ENCODE assay signal across 2 cellular contexts in the genomic region with DNA sequence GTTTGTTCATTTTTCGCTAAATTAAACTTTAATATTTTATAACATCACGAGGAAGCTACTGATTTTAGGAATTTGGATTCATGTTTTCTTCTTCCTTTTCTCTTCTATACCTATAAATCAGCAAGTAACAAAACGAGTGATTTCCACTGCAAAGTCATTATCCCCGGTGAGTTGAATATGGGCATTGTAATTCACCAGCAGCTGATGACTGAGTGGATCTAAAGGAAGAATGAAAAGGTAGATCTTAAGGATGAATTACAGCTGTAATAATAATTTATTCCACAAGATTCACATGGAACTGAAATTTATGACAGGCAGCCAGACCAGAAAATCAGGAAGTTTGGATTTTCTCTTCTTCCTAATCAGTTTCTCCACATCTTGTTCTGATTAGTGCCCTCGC.
TF ChIP-seq lines count a peak whose summit lies in the region.

No MANE protein-coding gene starts in this region.

TF ChIP-seq in GM23338, 12 proteins besides CTCF, POLR2A, EP300 and RAD21:
- no peak for TF ChIP-seq POLR2AphosphoS5 (IDR thresholded peaks at IDR 0.05; ENCODE audit: low read depth)
- TF ChIP-seq EZH2 (IDR thresholded peaks at IDR 0.05; ENCODE audit: low read depth, unreplicated experiment), result no peak
- no peak for TF ChIP-seq ZNF114 (CRISPR knock-in tag; IDR thresholded peaks at IDR 0.05)
- no peak for TF ChIP-seq JUNB (IDR thresholded peaks at IDR 0.05; ENCODE audit: unreplicated experiment)
- no peak for TF ChIP-seq ZNF331 (CRISPR knock-in tag; IDR thresholded peaks at IDR 0.05; ENCODE audit: low read depth)
- TF ChIP-seq EZH2phosphoT487 (IDR thresholded peaks at IDR 0.05; ENCODE audit: unreplicated experiment), result no peak
- TF ChIP-seq, protein P1, sequence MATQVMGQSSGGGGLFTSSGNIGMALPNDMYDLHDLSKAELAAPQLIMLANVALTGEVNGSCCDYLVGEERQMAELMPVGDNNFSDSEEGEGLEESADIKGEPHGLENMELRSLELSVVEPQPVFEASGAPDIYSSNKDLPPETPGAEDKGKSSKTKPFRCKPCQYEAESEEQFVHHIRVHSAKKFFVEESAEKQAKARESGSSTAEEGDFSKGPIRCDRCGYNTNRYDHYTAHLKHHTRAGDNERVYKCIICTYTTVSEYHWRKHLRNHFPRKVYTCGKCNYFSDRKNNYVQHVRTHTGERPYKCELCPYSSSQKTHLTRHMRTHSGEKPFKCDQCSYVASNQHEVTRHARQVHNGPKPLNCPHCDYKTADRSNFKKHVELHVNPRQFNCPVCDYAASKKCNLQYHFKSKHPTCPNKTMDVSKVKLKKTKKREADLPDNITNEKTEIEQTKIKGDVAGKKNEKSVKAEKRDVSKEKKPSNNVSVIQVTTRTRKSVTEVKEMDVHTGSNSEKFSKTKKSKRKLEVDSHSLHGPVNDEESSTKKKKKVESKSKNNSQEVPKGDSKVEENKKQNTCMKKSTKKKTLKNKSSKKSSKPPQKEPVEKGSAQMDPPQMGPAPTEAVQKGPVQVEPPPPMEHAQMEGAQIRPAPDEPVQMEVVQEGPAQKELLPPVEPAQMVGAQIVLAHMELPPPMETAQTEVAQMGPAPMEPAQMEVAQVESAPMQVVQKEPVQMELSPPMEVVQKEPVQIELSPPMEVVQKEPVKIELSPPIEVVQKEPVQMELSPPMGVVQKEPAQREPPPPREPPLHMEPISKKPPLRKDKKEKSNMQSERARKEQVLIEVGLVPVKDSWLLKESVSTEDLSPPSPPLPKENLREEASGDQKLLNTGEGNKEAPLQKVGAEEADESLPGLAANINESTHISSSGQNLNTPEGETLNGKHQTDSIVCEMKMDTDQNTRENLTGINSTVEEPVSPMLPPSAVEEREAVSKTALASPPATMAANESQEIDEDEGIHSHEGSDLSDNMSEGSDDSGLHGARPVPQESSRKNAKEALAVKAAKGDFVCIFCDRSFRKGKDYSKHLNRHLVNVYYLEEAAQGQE (IDR thresholded peaks at IDR 0.05; ENCODE audit: unreplicated experiment), result no peak
- TF ChIP-seq, protein P2, sequence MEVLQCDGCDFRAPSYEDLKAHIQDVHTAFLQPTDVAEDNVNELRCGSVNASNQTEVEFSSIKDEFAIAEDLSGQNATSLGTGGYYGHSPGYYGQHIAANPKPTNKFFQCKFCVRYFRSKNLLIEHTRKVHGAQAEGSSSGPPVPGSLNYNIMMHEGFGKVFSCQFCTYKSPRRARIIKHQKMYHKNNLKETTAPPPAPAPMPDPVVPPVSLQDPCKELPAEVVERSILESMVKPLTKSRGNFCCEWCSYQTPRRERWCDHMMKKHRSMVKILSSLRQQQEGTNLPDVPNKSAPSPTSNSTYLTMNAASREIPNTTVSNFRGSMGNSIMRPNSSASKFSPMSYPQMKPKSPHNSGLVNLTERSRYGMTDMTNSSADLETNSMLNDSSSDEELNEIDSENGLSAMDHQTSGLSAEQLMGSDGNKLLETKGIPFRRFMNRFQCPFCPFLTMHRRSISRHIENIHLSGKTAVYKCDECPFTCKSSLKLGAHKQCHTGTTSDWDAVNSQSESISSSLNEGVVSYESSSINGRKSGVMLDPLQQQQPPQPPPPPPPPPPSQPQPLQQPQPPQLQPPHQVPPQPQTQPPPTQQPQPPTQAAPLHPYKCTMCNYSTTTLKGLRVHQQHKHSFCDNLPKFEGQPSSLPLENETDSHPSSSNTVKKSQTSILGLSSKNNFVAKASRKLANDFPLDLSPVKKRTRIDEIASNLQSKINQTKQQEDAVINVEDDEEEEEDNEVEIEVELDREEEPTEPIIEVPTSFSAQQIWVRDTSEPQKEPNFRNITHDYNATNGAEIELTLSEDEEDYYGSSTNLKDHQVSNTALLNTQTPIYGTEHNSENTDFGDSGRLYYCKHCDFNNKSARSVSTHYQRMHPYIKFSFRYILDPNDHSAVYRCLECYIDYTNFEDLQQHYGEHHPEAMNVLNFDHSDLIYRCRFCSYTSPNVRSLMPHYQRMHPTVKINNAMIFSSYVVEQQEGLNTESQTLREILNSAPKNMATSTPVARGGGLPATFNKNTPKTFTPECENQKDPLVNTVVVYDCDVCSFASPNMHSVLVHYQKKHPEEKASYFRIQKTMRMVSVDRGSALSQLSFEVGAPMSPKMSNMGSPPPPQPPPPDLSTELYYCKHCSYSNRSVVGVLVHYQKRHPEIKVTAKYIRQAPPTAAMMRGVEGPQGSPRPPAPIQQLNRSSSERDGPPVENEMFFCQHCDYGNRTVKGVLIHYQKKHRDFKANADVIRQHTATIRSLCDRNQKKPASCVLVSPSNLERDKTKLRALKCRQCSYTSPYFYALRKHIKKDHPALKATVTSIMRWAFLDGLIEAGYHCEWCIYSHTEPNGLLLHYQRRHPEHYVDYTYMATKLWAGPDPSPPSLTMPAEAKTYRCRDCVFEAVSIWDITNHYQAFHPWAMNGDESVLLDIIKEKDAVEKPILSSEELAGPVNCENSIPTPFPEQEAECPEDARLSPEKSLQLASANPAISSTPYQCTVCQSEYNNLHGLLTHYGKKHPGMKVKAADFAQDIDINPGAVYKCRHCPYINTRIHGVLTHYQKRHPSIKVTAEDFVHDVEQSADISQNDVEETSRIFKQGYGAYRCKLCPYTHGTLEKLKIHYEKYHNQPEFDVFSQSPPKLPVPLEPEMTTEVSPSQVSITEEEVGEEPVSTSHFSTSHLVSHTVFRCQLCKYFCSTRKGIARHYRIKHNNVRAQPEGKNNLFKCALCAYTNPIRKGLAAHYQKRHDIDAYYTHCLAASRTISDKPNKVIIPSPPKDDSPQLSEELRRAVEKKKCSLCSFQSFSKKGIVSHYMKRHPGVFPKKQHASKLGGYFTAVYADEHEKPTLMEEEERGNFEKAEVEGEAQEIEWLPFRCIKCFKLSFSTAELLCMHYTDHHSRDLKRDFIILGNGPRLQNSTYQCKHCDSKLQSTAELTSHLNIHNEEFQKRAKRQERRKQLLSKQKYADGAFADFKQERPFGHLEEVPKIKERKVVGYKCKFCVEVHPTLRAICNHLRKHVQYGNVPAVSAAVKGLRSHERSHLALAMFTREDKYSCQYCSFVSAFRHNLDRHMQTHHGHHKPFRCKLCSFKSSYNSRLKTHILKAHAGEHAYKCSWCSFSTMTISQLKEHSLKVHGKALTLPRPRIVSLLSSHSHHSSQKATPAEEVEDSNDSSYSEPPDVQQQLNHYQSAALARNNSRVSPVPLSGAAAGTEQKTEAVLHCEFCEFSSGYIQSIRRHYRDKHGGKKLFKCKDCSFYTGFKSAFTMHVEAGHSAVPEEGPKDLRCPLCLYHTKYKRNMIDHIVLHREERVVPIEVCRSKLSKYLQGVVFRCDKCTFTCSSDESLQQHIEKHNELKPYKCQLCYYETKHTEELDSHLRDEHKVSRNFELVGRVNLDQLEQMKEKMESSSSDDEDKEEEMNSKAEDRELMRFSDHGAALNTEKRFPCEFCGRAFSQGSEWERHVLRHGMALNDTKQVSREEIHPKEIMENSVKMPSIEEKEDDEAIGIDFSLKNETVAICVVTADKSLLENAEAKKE (CRISPR knock-in tag; IDR thresholded peaks at IDR 0.05), result no peak
- no peak for TF ChIP-seq NANOG (IDR thresholded peaks at IDR 0.05; ENCODE audit: borderline replicate concordance)

TF ChIP-seq in K562, 482 proteins besides CTCF, POLR2A, EP300 and RAD21:
- TF ChIP-seq, protein P3, sequence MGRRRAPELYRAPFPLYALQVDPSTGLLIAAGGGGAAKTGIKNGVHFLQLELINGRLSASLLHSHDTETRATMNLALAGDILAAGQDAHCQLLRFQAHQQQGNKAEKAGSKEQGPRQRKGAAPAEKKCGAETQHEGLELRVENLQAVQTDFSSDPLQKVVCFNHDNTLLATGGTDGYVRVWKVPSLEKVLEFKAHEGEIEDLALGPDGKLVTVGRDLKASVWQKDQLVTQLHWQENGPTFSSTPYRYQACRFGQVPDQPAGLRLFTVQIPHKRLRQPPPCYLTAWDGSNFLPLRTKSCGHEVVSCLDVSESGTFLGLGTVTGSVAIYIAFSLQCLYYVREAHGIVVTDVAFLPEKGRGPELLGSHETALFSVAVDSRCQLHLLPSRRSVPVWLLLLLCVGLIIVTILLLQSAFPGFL (CRISPR knock-in tag; IDR thresholded peaks at IDR 0.05), result 0 out of 2 replicates have a peak, but pooled peaks have one; percentile 56
- TF ChIP-seq CBFB (CRISPR knock-in tag; IDR thresholded peaks at IDR 0.05), result no peak
- TF ChIP-seq, protein P4, sequence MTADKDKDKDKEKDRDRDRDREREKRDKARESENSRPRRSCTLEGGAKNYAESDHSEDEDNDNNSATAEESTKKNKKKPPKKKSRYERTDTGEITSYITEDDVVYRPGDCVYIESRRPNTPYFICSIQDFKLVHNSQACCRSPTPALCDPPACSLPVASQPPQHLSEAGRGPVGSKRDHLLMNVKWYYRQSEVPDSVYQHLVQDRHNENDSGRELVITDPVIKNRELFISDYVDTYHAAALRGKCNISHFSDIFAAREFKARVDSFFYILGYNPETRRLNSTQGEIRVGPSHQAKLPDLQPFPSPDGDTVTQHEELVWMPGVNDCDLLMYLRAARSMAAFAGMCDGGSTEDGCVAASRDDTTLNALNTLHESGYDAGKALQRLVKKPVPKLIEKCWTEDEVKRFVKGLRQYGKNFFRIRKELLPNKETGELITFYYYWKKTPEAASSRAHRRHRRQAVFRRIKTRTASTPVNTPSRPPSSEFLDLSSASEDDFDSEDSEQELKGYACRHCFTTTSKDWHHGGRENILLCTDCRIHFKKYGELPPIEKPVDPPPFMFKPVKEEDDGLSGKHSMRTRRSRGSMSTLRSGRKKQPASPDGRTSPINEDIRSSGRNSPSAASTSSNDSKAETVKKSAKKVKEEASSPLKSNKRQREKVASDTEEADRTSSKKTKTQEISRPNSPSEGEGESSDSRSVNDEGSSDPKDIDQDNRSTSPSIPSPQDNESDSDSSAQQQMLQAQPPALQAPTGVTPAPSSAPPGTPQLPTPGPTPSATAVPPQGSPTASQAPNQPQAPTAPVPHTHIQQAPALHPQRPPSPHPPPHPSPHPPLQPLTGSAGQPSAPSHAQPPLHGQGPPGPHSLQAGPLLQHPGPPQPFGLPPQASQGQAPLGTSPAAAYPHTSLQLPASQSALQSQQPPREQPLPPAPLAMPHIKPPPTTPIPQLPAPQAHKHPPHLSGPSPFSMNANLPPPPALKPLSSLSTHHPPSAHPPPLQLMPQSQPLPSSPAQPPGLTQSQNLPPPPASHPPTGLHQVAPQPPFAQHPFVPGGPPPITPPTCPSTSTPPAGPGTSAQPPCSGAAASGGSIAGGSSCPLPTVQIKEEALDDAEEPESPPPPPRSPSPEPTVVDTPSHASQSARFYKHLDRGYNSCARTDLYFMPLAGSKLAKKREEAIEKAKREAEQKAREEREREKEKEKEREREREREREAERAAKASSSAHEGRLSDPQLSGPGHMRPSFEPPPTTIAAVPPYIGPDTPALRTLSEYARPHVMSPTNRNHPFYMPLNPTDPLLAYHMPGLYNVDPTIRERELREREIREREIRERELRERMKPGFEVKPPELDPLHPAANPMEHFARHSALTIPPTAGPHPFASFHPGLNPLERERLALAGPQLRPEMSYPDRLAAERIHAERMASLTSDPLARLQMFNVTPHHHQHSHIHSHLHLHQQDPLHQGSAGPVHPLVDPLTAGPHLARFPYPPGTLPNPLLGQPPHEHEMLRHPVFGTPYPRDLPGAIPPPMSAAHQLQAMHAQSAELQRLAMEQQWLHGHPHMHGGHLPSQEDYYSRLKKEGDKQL (CRISPR knock-in tag; IDR thresholded peaks at IDR 0.05; ENCODE audit: borderline replicate concordance), result 0 out of 2 replicates have a peak, but pooled peaks have one; percentile 58
